In the genomic region with DNA sequence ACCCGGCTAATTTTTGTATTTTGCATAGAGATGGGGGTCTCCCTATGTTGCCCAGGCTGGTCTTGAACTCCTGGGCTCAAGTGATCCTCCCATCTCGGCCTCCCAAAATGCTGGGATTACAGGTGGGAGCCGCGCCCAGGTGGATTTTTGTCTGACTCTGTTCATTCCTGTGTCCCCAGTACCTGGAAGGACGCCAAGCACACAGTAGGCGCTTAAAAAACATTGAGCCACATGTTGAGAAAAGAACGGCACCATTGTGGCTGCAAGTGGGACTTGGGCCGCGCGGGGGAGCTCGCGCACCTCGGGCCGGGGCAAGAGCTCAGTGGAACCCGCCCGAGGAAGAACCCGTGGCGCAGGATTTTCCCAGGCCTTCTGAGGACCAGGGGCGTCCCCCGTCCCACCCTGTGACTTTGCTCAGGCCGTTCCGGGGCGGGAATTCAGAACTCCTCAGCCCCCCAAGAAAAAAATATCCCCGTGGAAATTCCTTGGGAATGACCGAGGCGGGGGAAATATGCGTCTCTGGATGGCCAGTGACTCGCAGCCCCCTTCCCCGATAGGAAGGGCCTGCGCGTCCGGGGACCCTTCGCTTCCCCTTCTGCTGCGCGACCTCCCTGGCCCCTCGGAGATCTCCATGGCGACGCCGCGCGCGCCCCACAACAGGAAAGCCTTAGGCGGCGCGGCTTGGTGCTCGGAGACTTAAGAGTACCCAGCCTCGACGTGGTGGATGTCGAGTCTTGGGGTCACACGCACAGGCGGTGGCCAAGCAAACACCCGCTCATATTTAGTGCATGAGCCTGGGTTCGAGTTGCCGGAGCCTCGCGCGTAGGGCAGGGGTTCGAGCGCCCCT, we compare ENCODE assay signal across 8 cellular contexts. TPM values are rescaled to one million over a fixed set of nuclear protein-coding genes. Genes with fewer than 3 reads are reported as not detected.
DNase-seq lines count a peak whose midpoint lies in the region; ATAC-seq and TF ChIP-seq lines count a peak whose summit lies in the region.

No MANE protein-coding gene starts in this region.

- TF ChIP-seq CTCF in GM12872 (IDR thresholded peaks at IDR 0.05; ENCODE audit: insufficient read depth, low read depth, low read length) (peak; percentile 94), fibroblast of pulmonary artery (IDR thresholded peaks at IDR 0.05; ENCODE audit: low read length, missing control alignments) (peak; percentile 85)

- peaks cover 45% of the 10 kb centered on the region for H3K27me3 ChIP-seq in HUES64 (ENCODE audit: insufficient read depth, low read length)

- no peaks in the 10 kb centered on the region for H3K9me3 ChIP-seq in HUES64 (ENCODE audit: insufficient read depth, low read depth, low read length)

- H3K36me3 Mint-ChIP-seq in activated T-helper 17 cell treated with anti-CD3 and anti-CD28 coated beads, Interleukin-2, amount 50 U/mL, for 72 hours (ENCODE audit: low read depth), result peaks cover 48% of the 10 kb centered on the region
- H3K36me3 Mint-ChIP-seq in natural killer cell treated with Interleukin-12 subunit alpha and Interleukin-12 subunit beta and Interleukin-15 and Interleukin-18, amount 100 ng/mL, for 72 hours, result peaks cover 9% of the 10 kb centered on the region
- peaks cover 17 to 28% of the 10 kb centered on the region in 2 donors for H3K36me3 Mint-ChIP-seq in stimulated activated naive B cell treated with anti-CD40 and anti-IgM and Interleukin-4, amounts not matched to agents 10 μg/mL and 1 μg/mL and 100 μg/mL, for 72 hours

- H3K4me3 ChIP-seq in HUES64 (ENCODE audit: low read length), result peak overlapping the region; percentile 49
- H3K4me3 ChIP-seq in fibroblast of pulmonary artery (replicated peaks; ENCODE audit: low read depth, low read length), result peak overlapping the region; percentile 85

- H3K9me3 Mint-ChIP-seq in activated T-helper 17 cell treated with anti-CD3 and anti-CD28 coated beads, Interleukin-2, amount 50 U/mL, for 72 hours, result no peaks in the 10 kb centered on the region
- no peaks in the 10 kb centered on the region for H3K9me3 Mint-ChIP-seq in natural killer cell treated with Interleukin-12 subunit alpha and Interleukin-12 subunit beta and Interleukin-15 and Interleukin-18, amount 100 ng/mL, for 72 hours
- H3K9me3 Mint-ChIP-seq in stimulated activated naive B cell treated with anti-CD40 and anti-IgM and Interleukin-4, amounts not matched to agents 10 μg/mL and 1 μg/mL and 100 μg/mL, for 72 hours, result no peaks in the 10 kb centered on the region

- no peaks in the 10 kb centered on the region for H3K4me1 ChIP-seq in HUES64 (ENCODE audit: insufficient read depth, low read length)

- H3K4me3 Mint-ChIP-seq in activated T-helper 17 cell treated with anti-CD3 and anti-CD28 coated beads, Interleukin-2, amount 50 U/mL, for 72 hours, result peak overlapping the region; percentile 89
- peak overlapping the region; percentile 71 for H3K4me3 Mint-ChIP-seq in natural killer cell treated with Interleukin-12 subunit alpha and Interleukin-12 subunit beta and Interleukin-15 and Interleukin-18, amount 100 ng/mL, for 72 hours
- peak overlapping the region; percentile 94 to 97 for H3K4me3 Mint-ChIP-seq in stimulated activated naive B cell treated with anti-CD40 and anti-IgM and Interleukin-4, amounts not matched to agents 10 μg/mL and 1 μg/mL and 100 μg/mL, for 72 hours

- ATAC-seq in activated T-helper 17 cell treated with anti-CD3 and anti-CD28 coated beads, Interleukin-2, amount 50 U/mL, for 72 hours (replicated peaks), result peak; percentile 64
- peak; percentile 63 to 66 for ATAC-seq in natural killer cell treated with Interleukin-12 subunit alpha and Interleukin-12 subunit beta and Interleukin-15 and Interleukin-18, amount 100 ng/mL, for 72 hours
- ATAC-seq in stimulated activated naive B cell treated with anti-CD40 and anti-IgM and Interleukin-4, amounts not matched to agents 10 μg/mL and 1 μg/mL and 100 μg/mL, for 72 hours (replicated peaks), result peak; percentile 67 to 71

- H3K9ac ChIP-seq in HUES64 (ENCODE audit: low read depth, low read length), result no peak overlapping the region; the same call in 1 of the 2 replicates

- DNase-seq in RPMI7951 (ENCODE audit: low read depth) (peak; percentile 77), fibroblast of pulmonary artery (ENCODE audit: low read depth) (peak; percentile 87), cortex of kidney (lab: John Stamatoyannopoulos, UW) (no peak)
- peak; percentile 93 for DNase-seq in natural killer cell treated with Interleukin-12 subunit alpha and Interleukin-12 subunit beta and Interleukin-15 and Interleukin-18, amount 100 ng/mL, for 72 hours (ENCODE audit: low spot score)
- peak; percentile 86 for DNase-seq in stimulated activated naive B cell treated with anti-CD40 and anti-IgM and Interleukin-4, amounts not matched to agents 10 μg/mL and 1 μg/mL and 100 μg/mL, for 72 hours

- peak overlapping the region; percentile 89 for H3K27ac Mint-ChIP-seq in activated T-helper 17 cell treated with anti-CD3 and anti-CD28 coated beads, Interleukin-2, amount 50 U/mL, for 72 hours
- peak overlapping the region; percentile 96 to 98 for H3K27ac Mint-ChIP-seq in natural killer cell treated with Interleukin-12 subunit alpha and Interleukin-12 subunit beta and Interleukin-15 and Interleukin-18, amount 100 ng/mL, for 72 hours
- peak overlapping the region; percentile 99 for H3K27ac Mint-ChIP-seq in stimulated activated naive B cell treated with anti-CD40 and anti-IgM and Interleukin-4, amounts not matched to agents 10 μg/mL and 1 μg/mL and 100 μg/mL, for 72 hours

- peaks cover 7% of the 10 kb centered on the region for H3K4me1 Mint-ChIP-seq in activated T-helper 17 cell treated with anti-CD3 and anti-CD28 coated beads, Interleukin-2, amount 50 U/mL, for 72 hours
- peaks cover 21 to 23% of the 10 kb centered on the region in 2 donors for H3K4me1 Mint-ChIP-seq in natural killer cell treated with Interleukin-12 subunit alpha and Interleukin-12 subunit beta and Interleukin-15 and Interleukin-18, amount 100 ng/mL, for 72 hours (ENCODE audit: low read depth in 2 of 2)
- peaks cover 22 to 39% of the 10 kb centered on the region in 2 donors for H3K4me1 Mint-ChIP-seq in stimulated activated naive B cell treated with anti-CD40 and anti-IgM and Interleukin-4, amounts not matched to agents 10 μg/mL and 1 μg/mL and 100 μg/mL, for 72 hours

- no peaks in the 10 kb centered on the region for H3K36me3 ChIP-seq in HUES64 (ENCODE audit: insufficient read depth, low read length)

- no peak overlapping the region for H3K27ac ChIP-seq in HUES64 (ENCODE audit: low read depth, low read length)

- no peaks in the 10 kb centered on the region for H3K27me3 Mint-ChIP-seq in activated T-helper 17 cell treated with anti-CD3 and anti-CD28 coated beads, Interleukin-2, amount 50 U/mL, for 72 hours
- H3K27me3 Mint-ChIP-seq in natural killer cell treated with Interleukin-12 subunit alpha and Interleukin-12 subunit beta and Interleukin-15 and Interleukin-18, amount 100 ng/mL, for 72 hours, result no peaks in the 10 kb centered on the region
- no peaks in the 10 kb centered on the region for H3K27me3 Mint-ChIP-seq in stimulated activated naive B cell treated with anti-CD40 and anti-IgM and Interleukin-4, amounts not matched to agents 10 μg/mL and 1 μg/mL and 100 μg/mL, for 72 hours

- WGBS in HUES64, result 9% methylated on average over 59 of the region's 59 CpGs

RNA-seq across cellular contexts. Expression of gene ICAM1, which starts 1.4 kb away (rescaled TPM):
- 2.7 TPM for polyA plus RNA-seq in HUES64 (2013, experiment 1 of 2)
- 5.2 TPM for polyA plus RNA-seq in HUES64 (2013, experiment 2 of 2)
- total RNA-seq in RPMI7951 (2014; rRNA removed; shearing (Covaris generic)), result 75.1 and 81.1 TPM in 2 replicates
- 10 to 100 TPM; 47.8 to 88.5 TPM for total RNA-seq in activated T-helper 17 cell treated with anti-CD3 and anti-CD28 coated beads, Interleukin-2, amount 50 U/mL, for 72 hours
- total RNA-seq in natural killer cell treated with Interleukin-12 subunit alpha and Interleukin-12 subunit beta and Interleukin-15 and Interleukin-18, amount 100 ng/mL, for 72 hours, result 100 to 1,000 TPM; 106 to 264 TPM

RNA-seq across cellular contexts. Expression of gene ICAM4, which starts 17.2 kb away (rescaled TPM):
- polyA plus RNA-seq in HUES64 (2013, experiment 1 of 2), result 0.75 TPM
- polyA plus RNA-seq in HUES64 (2013, experiment 2 of 2), result 0.44 TPM
- total RNA-seq in RPMI7951 (2014; rRNA removed; shearing (Covaris generic)), result 0.24 and 0.39 TPM in 2 replicates
- 1 to 10 TPM in 1 of 2 donors, under 1 TPM in 1; 0.78 to 2.2 TPM for total RNA-seq in activated T-helper 17 cell treated with anti-CD3 and anti-CD28 coated beads, Interleukin-2, amount 50 U/mL, for 72 hours
- 1 to 10 TPM; 1.4 to 2.1 TPM for total RNA-seq in natural killer cell treated with Interleukin-12 subunit alpha and Interleukin-12 subunit beta and Interleukin-15 and Interleukin-18, amount 100 ng/mL, for 72 hours

RNA-seq across cellular contexts. Expression of gene MRPL4, which starts 17.5 kb away (rescaled TPM):
- polyA plus RNA-seq in HUES64 (2013, experiment 1 of 2), result 63.1 TPM
- polyA plus RNA-seq in HUES64 (2013, experiment 2 of 2), result 57.9 TPM
- total RNA-seq in RPMI7951 (2014; rRNA removed; shearing (Covaris generic)), result 57.6 and 71.7 TPM in 2 replicates
- total RNA-seq in activated T-helper 17 cell treated with anti-CD3 and anti-CD28 coated beads, Interleukin-2, amount 50 U/mL, for 72 hours, result 100 to 1,000 TPM in 1 of 2 donors, 10 to 100 TPM in 1; 61.1 to 142 TPM
- total RNA-seq in natural killer cell treated with Interleukin-12 subunit alpha and Interleukin-12 subunit beta and Interleukin-15 and Interleukin-18, amount 100 ng/mL, for 72 hours, result 100 to 1,000 TPM in 1 of 2 donors, 10 to 100 TPM in 1; 79.1 to 140 TPM

RNA-seq across cellular contexts. Expression of gene ICAM5, which starts 20.2 kb away (rescaled TPM):
- 0.45 TPM for polyA plus RNA-seq in HUES64 (2013, experiment 1 of 2)
- polyA plus RNA-seq in HUES64 (2013, experiment 2 of 2), result 0.44 TPM
- 12.0 and 15.8 TPM in 2 replicates for total RNA-seq in RPMI7951 (2014; rRNA removed; shearing (Covaris generic))
- 1 to 10 TPM in 1 of 2 donors, under 1 TPM in 1; 0.71 to 8.6 TPM for total RNA-seq in activated T-helper 17 cell treated with anti-CD3 and anti-CD28 coated beads, Interleukin-2, amount 50 U/mL, for 72 hours
- total RNA-seq in natural killer cell treated with Interleukin-12 subunit alpha and Interleukin-12 subunit beta and Interleukin-15 and Interleukin-18, amount 100 ng/mL, for 72 hours, result under 1 TPM; 0.78 to 0.83 TPM

RNA-seq across cellular contexts. Expression of gene S1PR2, which starts 38.4 kb away (rescaled TPM):
- 6.9 TPM for polyA plus RNA-seq in HUES64 (2013, experiment 1 of 2)
- polyA plus RNA-seq in HUES64 (2013, experiment 2 of 2), result 9.1 TPM
- 4.7 and 4.9 TPM in 2 replicates for total RNA-seq in RPMI7951 (2014; rRNA removed; shearing (Covaris generic))
- total RNA-seq in activated T-helper 17 cell treated with anti-CD3 and anti-CD28 coated beads, Interleukin-2, amount 50 U/mL, for 72 hours, result 10 to 100 TPM in 1 of 2 donors, 1 to 10 TPM in 1; 7.9 to 17.1 TPM
- total RNA-seq in natural killer cell treated with Interleukin-12 subunit alpha and Interleukin-12 subunit beta and Interleukin-15 and Interleukin-18, amount 100 ng/mL, for 72 hours, result 1 to 10 TPM; 6.2 to 6.5 TPM
